Comparison of ENCODE assay signal across 16 cellular contexts in genomic region chr6:45541934-45542333, GRCh38.
"Had no signal": no experiment of that assay in that cellular context is flagged by ENCODE, and none has a peak within 500 bp of the region (broad histone marks: within the 10 kb centered on the region; RNA-seq: fewer than 3 reads in every experiment).

No MANE protein-coding gene starts in this region.

- FAIRE-seq: pancreas, urothelium cell line had no signal

- H3K9me3 ChIP-seq: body of pancreas, gastrocnemius medialis, heart right ventricle, pancreas, thyroid gland had no signal

- H3K27ac ChIP-seq: body of pancreas, gastrocnemius medialis, pancreas, thyroid gland had no signal

- H3K4me1 ChIP-seq: body of pancreas, thyroid gland had no signal

- ATAC-seq: activated CD4-positive, CD25-positive, alpha-beta regulatory T cell treated with anti-CD3 and anti-CD28 coated beads, Interleukin-2, amount 50 U/mL, for 24 hours; activated naive CD4-positive, alpha-beta T cell treated with anti-CD3 and anti-CD28 coated beads, Interleukin-2, amount 50 U/mL, for 72 hours; body of pancreas; gastrocnemius medialis; left cardiac atrium; naive thymus-derived CD4-positive, alpha-beta T cell; pancreas; stimulated activated memory B cell treated with anti-CD40 and anti-IgM and Interleukin-4, amounts not matched to agents 10 μg/mL and 1 μg/mL and 100 μg/mL, for 72 hours had no signal

- DNase-seq: activated CD4-positive, alpha-beta T cell treated with anti-CD3 and anti-CD28 coated beads, Interleukin-2, amount 50 U/mL, for 4 hours; activated effector memory CD4-positive, alpha-beta T cell treated with anti-CD3 and anti-CD28 coated beads, Interleukin-2, amount 50 U/mL, for 16 hours; amniotic stem cell; body of pancreas; effector memory CD4-positive, alpha-beta T cell; gastrocnemius medialis; heart right ventricle; left cardiac atrium; naive thymus-derived CD4-positive, alpha-beta T cell; pancreas; thyroid gland had no signal

- H3K36me3 ChIP-seq: gastrocnemius medialis, pancreas, thyroid gland had no signal

- H3K27me3 ChIP-seq: body of pancreas, gastrocnemius medialis, heart right ventricle, pancreas, thyroid gland had no signal

- H3K4me3 ChIP-seq: body of pancreas, gastrocnemius medialis, heart right ventricle, lung, pancreas, thyroid gland had no signal
